Comparison of ENCODE assay signal across 1 cellular context in the genomic region with DNA sequence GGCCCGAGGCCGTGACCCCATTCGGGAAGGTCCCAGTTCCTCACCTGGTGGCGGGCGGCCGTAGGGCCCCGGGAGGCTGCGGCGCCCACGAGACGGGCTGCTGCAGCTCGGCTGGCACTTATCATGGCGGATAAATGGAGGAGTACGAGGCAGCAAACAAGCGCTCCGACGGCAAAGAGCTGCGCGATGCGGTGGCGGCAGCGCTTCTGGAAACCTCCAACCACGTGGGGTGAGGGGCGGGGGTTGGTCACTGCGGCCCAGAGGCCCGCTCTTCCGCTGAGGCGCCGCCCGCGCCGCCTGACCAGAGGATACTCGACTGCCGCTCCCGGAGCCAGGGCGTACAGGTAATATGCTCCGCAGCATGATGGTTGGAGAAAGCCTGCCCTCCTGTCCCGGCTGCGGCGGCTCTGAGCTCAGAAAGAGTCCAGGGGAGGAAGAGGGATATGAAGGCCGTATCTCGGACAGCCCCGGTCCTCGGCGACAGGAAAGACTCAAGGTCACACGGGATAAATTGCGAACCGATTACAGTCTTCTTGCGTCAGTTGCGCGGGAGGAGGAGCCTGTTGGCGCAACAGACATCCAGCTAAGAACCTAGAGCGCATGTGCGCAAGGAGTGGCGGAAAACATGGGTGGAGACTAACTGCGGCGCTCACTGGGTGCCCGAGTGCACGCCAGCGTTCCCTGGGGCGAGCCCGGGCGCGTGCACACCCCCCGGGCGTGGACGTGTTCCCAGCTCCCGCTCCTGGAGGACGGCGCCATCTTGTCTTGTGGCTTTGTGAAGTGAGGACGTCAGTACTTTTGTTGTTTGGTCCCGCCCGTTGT.
TF ChIP-seq lines count a peak whose summit lies in the region.

A gene (minus strand): TSS at position 208 of the 822 bp plus-strand sequence. CDS start 83 bp downstream, at position 125.

TF ChIP-seq in HepG2, 621 proteins besides CTCF, POLR2A, EP300 and RAD21 (continued from another document and continues in another):
- TF ChIP-seq ZFX (CRISPR knock-in tag; IDR thresholded peaks at IDR 0.05; ENCODE audit: low read depth): peak; percentile 95
- TF ChIP-seq, protein P1, sequence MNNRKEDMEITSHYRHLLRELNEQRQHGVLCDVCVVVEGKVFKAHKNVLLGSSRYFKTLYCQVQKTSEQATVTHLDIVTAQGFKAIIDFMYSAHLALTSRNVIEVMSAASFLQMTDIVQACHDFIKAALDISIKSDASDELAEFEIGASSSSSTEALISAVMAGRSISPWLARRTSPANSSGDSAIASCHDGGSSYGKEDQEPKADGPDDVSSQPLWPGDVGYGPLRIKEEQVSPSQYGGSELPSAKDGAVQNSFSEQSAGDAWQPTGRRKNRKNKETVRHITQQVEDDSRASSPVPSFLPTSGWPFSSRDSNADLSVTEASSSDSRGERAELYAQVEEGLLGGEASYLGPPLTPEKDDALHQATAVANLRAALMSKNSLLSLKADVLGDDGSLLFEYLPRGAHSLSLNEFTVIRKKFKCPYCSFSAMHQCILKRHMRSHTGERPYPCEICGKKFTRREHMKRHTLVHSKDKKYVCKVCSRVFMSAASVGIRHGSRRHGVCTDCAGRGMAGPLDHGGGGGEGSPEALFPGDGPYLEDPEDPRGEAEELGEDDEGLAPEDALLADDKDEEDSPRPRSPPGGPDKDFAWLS (CRISPR knock-in tag; IDR thresholded peaks at IDR 0.05; ENCODE audit: borderline replicate concordance): no peak
- TF ChIP-seq TOPORS (CRISPR knock-in tag; IDR thresholded peaks at IDR 0.05): peak; percentile 17
- TF ChIP-seq, protein P2, sequence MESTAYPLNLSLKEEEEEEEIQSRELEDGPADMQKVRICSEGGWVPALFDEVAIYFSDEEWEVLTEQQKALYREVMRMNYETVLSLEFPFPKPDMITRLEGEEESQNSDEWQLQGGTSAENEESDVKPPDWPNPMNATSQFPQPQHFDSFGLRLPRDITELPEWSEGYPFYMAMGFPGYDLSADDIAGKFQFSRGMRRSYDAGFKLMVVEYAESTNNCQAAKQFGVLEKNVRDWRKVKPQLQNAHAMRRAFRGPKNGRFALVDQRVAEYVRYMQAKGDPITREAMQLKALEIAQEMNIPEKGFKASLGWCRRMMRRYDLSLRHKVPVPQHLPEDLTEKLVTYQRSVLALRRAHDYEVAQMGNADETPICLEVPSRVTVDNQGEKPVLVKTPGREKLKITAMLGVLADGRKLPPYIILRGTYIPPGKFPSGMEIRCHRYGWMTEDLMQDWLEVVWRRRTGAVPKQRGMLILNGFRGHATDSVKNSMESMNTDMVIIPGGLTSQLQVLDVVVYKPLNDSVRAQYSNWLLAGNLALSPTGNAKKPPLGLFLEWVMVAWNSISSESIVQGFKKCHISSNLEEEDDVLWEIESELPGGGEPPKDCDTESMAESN (CRISPR knock-in tag; conservative IDR thresholded peaks at IDR 0.05): peak; percentile 44; the same call in 1 of the 2 replicates
- TF ChIP-seq, protein P3, sequence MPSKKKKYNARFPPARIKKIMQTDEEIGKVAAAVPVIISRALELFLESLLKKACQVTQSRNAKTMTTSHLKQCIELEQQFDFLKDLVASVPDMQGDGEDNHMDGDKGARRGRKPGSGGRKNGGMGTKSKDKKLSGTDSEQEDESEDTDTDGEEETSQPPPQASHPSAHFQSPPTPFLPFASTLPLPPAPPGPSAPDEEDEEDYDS (CRISPR knock-in tag; IDR thresholded peaks at IDR 0.05): peak; percentile 58
- no peak for TF ChIP-seq SETDB1 (CRISPR knock-in tag; IDR thresholded peaks at IDR 0.05; ENCODE audit: borderline replicate concordance)
- TF ChIP-seq YEATS2 (CRISPR knock-in tag; IDR thresholded peaks at IDR 0.05; ENCODE audit: borderline replicate concordance): peak; percentile 84
- TF ChIP-seq PHF8 (CRISPR knock-in tag; IDR thresholded peaks at IDR 0.05): peak; percentile 95
- peak; percentile 77; the same call in 1 of the 2 replicates for TF ChIP-seq ZNF83 (CRISPR knock-in tag; IDR thresholded peaks at IDR 0.05; ENCODE audit: borderline replicate concordance)
- TF ChIP-seq HNRNPH1 (optimal IDR thresholded peaks at IDR 0.05; ENCODE audit: low read depth, low read length): no peak
- TF ChIP-seq, protein P4, sequence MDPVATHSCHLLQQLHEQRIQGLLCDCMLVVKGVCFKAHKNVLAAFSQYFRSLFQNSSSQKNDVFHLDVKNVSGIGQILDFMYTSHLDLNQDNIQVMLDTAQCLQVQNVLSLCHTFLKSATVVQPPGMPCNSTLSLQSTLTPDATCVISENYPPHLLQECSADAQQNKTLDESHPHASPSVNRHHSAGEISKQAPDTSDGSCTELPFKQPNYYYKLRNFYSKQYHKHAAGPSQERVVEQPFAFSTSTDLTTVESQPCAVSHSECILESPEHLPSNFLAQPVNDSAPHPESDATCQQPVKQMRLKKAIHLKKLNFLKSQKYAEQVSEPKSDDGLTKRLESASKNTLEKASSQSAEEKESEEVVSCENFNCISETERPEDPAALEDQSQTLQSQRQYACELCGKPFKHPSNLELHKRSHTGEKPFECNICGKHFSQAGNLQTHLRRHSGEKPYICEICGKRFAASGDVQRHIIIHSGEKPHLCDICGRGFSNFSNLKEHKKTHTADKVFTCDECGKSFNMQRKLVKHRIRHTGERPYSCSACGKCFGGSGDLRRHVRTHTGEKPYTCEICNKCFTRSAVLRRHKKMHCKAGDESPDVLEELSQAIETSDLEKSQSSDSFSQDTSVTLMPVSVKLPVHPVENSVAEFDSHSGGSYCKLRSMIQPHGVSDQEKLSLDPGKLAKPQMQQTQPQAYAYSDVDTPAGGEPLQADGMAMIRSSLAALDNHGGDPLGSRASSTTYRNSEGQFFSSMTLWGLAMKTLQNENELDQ (CRISPR knock-in tag; IDR thresholded peaks at IDR 0.05; ENCODE audit: borderline replicate concordance): no peak
- TF ChIP-seq FOXA3 (CRISPR knock-in tag; IDR thresholded peaks at IDR 0.05): peak; percentile 14; the same call in 1 of the 2 replicates
- no peak for TF ChIP-seq KDM1A (CRISPR knock-in tag; IDR thresholded peaks at IDR 0.05)
- no peak; the same call in 1 of the 2 replicates for TF ChIP-seq NR2F6 (IDR thresholded peaks at IDR 0.05)
- TF ChIP-seq NR2F6 (CRISPR knock-in tag; IDR thresholded peaks at IDR 0.05): peak; percentile 72; the same call in 1 of the 2 replicates
- TF ChIP-seq AGO1 (IDR thresholded peaks at IDR 0.05; ENCODE audit: low read depth, low read length, poor library complexity, severe bottlenecking): no peak
- TF ChIP-seq ZNF160 (CRISPR knock-in tag; IDR thresholded peaks at IDR 0.05): peak; percentile 15; the same call in 1 of the 2 replicates
- TF ChIP-seq ZNF572 (CRISPR knock-in tag; IDR thresholded peaks at IDR 0.05): peak; percentile 88; the same call in 1 of the 2 replicates
- TF ChIP-seq SRY (CRISPR knock-in tag; IDR thresholded peaks at IDR 0.05): peak; percentile 95; the same call in 1 of the 2 replicates
- 0 out of 2 replicates have a peak, but pooled peaks have one; percentile 10 for TF ChIP-seq GTF2F1 (IDR thresholded peaks at IDR 0.05; ENCODE audit: low read length)
- peak; percentile 76; the same call in 1 of the 2 replicates for TF ChIP-seq ZNF768 (CRISPR knock-in tag; IDR thresholded peaks at IDR 0.05)
- TF ChIP-seq ZNF101 (CRISPR knock-in tag; IDR thresholded peaks at IDR 0.05; ENCODE audit: borderline replicate concordance, low read depth): peak; percentile 51; the same call in 1 of the 2 replicates
- TF ChIP-seq ELF4 (CRISPR knock-in tag; IDR thresholded peaks at IDR 0.05; ENCODE audit: borderline replicate concordance): peak; percentile 95; the same call in 1 of the 2 replicates
- 0 out of 2 replicates have a peak, but pooled peaks have one; percentile 56 for TF ChIP-seq ZBTB3 (CRISPR knock-in tag; IDR thresholded peaks at IDR 0.05; ENCODE audit: borderline replicate concordance, low read depth)
- TF ChIP-seq, protein P5, sequence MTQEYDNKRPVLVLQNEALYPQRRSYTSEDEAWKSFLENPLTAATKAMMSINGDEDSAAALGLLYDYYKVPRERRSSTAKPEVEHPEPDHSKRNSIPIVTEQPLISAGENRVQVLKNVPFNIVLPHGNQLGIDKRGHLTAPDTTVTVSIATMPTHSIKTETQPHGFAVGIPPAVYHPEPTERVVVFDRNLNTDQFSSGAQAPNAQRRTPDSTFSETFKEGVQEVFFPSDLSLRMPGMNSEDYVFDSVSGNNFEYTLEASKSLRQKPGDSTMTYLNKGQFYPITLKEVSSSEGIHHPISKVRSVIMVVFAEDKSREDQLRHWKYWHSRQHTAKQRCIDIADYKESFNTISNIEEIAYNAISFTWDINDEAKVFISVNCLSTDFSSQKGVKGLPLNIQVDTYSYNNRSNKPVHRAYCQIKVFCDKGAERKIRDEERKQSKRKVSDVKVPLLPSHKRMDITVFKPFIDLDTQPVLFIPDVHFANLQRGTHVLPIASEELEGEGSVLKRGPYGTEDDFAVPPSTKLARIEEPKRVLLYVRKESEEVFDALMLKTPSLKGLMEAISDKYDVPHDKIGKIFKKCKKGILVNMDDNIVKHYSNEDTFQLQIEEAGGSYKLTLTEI (CRISPR knock-in tag; conservative IDR thresholded peaks at IDR 0.05): no peak
- TF ChIP-seq ZNF3 (CRISPR knock-in tag; IDR thresholded peaks at IDR 0.05): 0 out of 2 replicates have a peak, but pooled peaks have one; percentile 17
- TF ChIP-seq, protein P6, sequence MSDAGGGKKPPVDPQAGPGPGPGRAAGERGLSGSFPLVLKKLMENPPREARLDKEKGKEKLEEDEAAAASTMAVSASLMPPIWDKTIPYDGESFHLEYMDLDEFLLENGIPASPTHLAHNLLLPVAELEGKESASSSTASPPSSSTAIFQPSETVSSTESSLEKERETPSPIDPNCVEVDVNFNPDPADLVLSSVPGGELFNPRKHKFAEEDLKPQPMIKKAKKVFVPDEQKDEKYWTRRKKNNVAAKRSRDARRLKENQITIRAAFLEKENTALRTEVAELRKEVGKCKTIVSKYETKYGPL (CRISPR knock-in tag; IDR thresholded peaks at IDR 0.05): peak; percentile 49; the same call in 1 of the 2 replicates
- peak; percentile 89 for TF ChIP-seq TP53 (CRISPR knock-in tag; conservative IDR thresholded peaks at IDR 0.05)
- no peak; the same call in 1 of the 2 replicates for TF ChIP-seq ZNF567 (CRISPR knock-in tag; IDR thresholded peaks at IDR 0.05; ENCODE audit: borderline replicate concordance)
- TF ChIP-seq ZSCAN12 (CRISPR knock-in tag; IDR thresholded peaks at IDR 0.05): no peak
- peak; percentile 78 for TF ChIP-seq AHR (CRISPR knock-in tag; IDR thresholded peaks at IDR 0.05)
- no peak; the same call in 1 of the 2 replicates for TF ChIP-seq MIER3 (CRISPR knock-in tag; IDR thresholded peaks at IDR 0.05; ENCODE audit: borderline replicate concordance)
- no peak for TF ChIP-seq CHD2 (IDR thresholded peaks at IDR 0.05; ENCODE audit: low read depth, low read length)
- TF ChIP-seq ZNF263 (CRISPR knock-in tag; IDR thresholded peaks at IDR 0.05): peak; percentile 16; the same call in 1 of the 2 replicates
- TF ChIP-seq ZFP36L1 (CRISPR knock-in tag; IDR thresholded peaks at IDR 0.05): peak; percentile 46
- peak; percentile 56; the same call in 1 of the 2 replicates for TF ChIP-seq ZNF251 (CRISPR knock-in tag; IDR thresholded peaks at IDR 0.05)
- TF ChIP-seq, protein P7, sequence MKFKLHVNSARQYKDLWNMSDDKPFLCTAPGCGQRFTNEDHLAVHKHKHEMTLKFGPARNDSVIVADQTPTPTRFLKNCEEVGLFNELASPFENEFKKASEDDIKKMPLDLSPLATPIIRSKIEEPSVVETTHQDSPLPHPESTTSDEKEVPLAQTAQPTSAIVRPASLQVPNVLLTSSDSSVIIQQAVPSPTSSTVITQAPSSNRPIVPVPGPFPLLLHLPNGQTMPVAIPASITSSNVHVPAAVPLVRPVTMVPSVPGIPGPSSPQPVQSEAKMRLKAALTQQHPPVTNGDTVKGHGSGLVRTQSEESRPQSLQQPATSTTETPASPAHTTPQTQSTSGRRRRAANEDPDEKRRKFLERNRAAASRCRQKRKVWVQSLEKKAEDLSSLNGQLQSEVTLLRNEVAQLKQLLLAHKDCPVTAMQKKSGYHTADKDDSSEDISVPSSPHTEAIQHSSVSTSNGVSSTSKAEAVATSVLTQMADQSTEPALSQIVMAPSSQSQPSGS (CRISPR knock-in tag; IDR thresholded peaks at IDR 0.05): peak; percentile 90
- TF ChIP-seq ZSCAN29 (CRISPR knock-in tag; conservative IDR thresholded peaks at IDR 0.05): no peak
- peak; percentile 57; the same call in 1 of the 2 replicates for TF ChIP-seq NFATC3 (CRISPR knock-in tag; IDR thresholded peaks at IDR 0.05)
- TF ChIP-seq ZFAT (CRISPR knock-in tag; conservative IDR thresholded peaks at IDR 0.05): peak; percentile 83; the same call in 1 of the 2 replicates
- peak; percentile 82 for TF ChIP-seq POLR2AphosphoS5 (IDR thresholded peaks at IDR 0.05; ENCODE audit: low read depth, low read length)
- TF ChIP-seq ZNF326 (CRISPR knock-in tag; IDR thresholded peaks at IDR 0.05; ENCODE audit: borderline replicate concordance): no peak
- peak; percentile 83 for TF ChIP-seq TGIF2 (CRISPR knock-in tag; IDR thresholded peaks at IDR 0.05)
- peak; percentile 94 for TF ChIP-seq ZSCAN31 (CRISPR knock-in tag; IDR thresholded peaks at IDR 0.05; ENCODE audit: low read depth)
- no peak for TF ChIP-seq HMG20A (CRISPR knock-in tag; IDR thresholded peaks at IDR 0.05; ENCODE audit: borderline replicate concordance)
- TF ChIP-seq, protein P8, sequence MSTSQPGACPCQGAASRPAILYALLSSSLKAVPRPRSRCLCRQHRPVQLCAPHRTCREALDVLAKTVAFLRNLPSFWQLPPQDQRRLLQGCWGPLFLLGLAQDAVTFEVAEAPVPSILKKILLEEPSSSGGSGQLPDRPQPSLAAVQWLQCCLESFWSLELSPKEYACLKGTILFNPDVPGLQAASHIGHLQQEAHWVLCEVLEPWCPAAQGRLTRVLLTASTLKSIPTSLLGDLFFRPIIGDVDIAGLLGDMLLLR (CRISPR knock-in tag; IDR thresholded peaks at IDR 0.05): peak; percentile 97
- TF ChIP-seq SP140L (CRISPR knock-in tag; IDR thresholded peaks at IDR 0.05; ENCODE audit: borderline replicate concordance): 0 out of 2 replicates have a peak, but pooled peaks have one; percentile 48
- TF ChIP-seq ZNF678 (CRISPR knock-in tag; IDR thresholded peaks at IDR 0.05): no peak; the same call in 1 of the 2 replicates
- peak; percentile 42 for TF ChIP-seq POGZ (CRISPR knock-in tag; IDR thresholded peaks at IDR 0.05)
- TF ChIP-seq RBM22 (optimal IDR thresholded peaks at IDR 0.05; ENCODE audit: low read length): peak; percentile 81
- TF ChIP-seq TCF7L2 (IDR thresholded peaks at IDR 0.05; ENCODE audit: low read depth, low read length): no peak
- no peak for TF ChIP-seq IKZF1 (IDR thresholded peaks at IDR 0.05)
- peak; percentile 73; the same call in 1 of the 2 replicates for TF ChIP-seq XBP1 (CRISPR knock-in tag; IDR thresholded peaks at IDR 0.05)
- no peak for TF ChIP-seq ZFP41 (CRISPR knock-in tag; IDR thresholded peaks at IDR 0.05; ENCODE audit: borderline replicate concordance)
- no peak; the same call in 1 of the 2 replicates for TF ChIP-seq ZNF562 (CRISPR knock-in tag; IDR thresholded peaks at IDR 0.05; ENCODE audit: borderline replicate concordance)
- peak; percentile 79; the same call in 1 of the 2 replicates for TF ChIP-seq TOE1 (CRISPR knock-in tag; IDR thresholded peaks at IDR 0.05)
- no peak for TF ChIP-seq ZNF383 (CRISPR knock-in tag; IDR thresholded peaks at IDR 0.05; ENCODE audit: borderline replicate concordance)
- TF ChIP-seq SP1 (IDR thresholded peaks at IDR 0.05): no peak
- peak; percentile 44; the same call in 1 of the 2 replicates for TF ChIP-seq SP1 (CRISPR knock-in tag; IDR thresholded peaks at IDR 0.05)
- TF ChIP-seq POLR2AphosphoS2 (IDR thresholded peaks at IDR 0.05; ENCODE audit: low read depth, low read length): peak; percentile 71; the same call in 1 of the 2 replicates
- TF ChIP-seq ZNF260 (CRISPR knock-in tag; IDR thresholded peaks at IDR 0.05; ENCODE audit: borderline replicate concordance, low read depth): no peak
- no peak for TF ChIP-seq PHF5A (CRISPR knock-in tag; IDR thresholded peaks at IDR 0.05; ENCODE audit: low read depth, unreplicated experiment)
- peak; percentile 94 for TF ChIP-seq RBM39 (IDR thresholded peaks at IDR 0.05; ENCODE audit: low read depth, low read length, poor library complexity, severe bottlenecking)
